ENCODE assay signal across 27 cellular contexts in the genomic region with DNA sequence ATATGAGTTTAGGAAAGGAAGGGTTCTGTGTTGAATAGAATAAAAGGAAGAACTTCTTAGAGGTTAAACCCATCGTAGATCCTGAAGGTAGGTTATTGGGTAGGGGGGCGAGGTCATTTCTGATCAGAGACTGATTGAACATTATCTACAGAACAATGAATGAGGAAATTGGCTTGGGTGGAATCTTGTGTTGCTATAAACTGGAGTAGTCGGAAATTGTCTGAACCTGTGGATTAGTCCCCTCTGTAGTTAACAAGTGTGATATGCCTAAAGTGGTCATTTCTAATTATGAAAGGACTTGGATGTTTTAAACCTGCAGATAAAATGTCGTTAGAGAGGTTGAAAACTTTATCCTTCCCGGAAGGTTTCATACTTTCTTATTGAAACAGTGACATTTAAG. TPM values are rescaled to one million over a fixed set of nuclear protein-coding genes. Genes with fewer than 3 reads are reported as not detected.
DNase-seq lines count a peak whose midpoint lies in the region; ATAC-seq and TF ChIP-seq lines count a peak whose summit lies in the region.
"Had no signal": no experiment of that assay in that cellular context is flagged by ENCODE, and none has a peak within 500 bp of the region (broad histone marks: within the 10 kb centered on the region; RNA-seq: fewer than 3 reads in every experiment).

No MANE protein-coding gene starts in this region.

- POLR2A ChIA-PET in CD8-positive, alpha-beta T cell (lab: Charles Lee) = no interaction called here

- no peaks in the 10 kb centered on the region for H3K9me3 Mint-ChIP-seq in CD8-positive, alpha-beta T cell
- H3K9me3 Mint-ChIP-seq in stimulated activated effector memory CD8-positive, alpha-beta T cell treated with anti-CD3 and anti-CD28 coated beads, Interleukin-12 subunit alpha, Interleukin-12 subunit beta, amount 100 ng/mL, for 72 hours = no peaks in the 10 kb centered on the region
- H3K9me3 Mint-ChIP-seq: CD14-positive monocyte had no signal

- no peak for DNase-seq in CD8-positive, alpha-beta T cell
- DNase-seq in T-helper 17 cell = no peak
- no peak for DNase-seq in left lobe of liver (ENCODE audit: low spot score)
- no peak for DNase-seq in stimulated activated effector memory CD8-positive, alpha-beta T cell treated with anti-CD3 and anti-CD28 coated beads, Interleukin-12 subunit alpha, Interleukin-12 subunit beta, amount 100 ng/mL, for 72 hours (ENCODE audit: low spot score in 2 of 2)
- no peak for DNase-seq in DMS 273 treated with DMSO at 0.1 percent for 48 hours (lab: John Stamatoyannopoulos, UW)
- no peak for DNase-seq in KBM-7
- DNase-seq in left colon = no peak
- DNase-seq: COR-L47, DMS79 treated with DMSO at 0.1 percent for 48 hours, GF-D8, GM23248, H7, Karpas-422, NCI-H1092, NCI-H1417 treated with DMSO at 0.1 percent for 48 hours, NCI-H1694 treated with DMSO at 0.1 percent for 48 hours, NCI-H2081 treated with DMSO at 0.1 percent for 48 hours, NCI-H2171, NCI-H226, NCI-H510A, NCI-H69, OCI-M1, Peyer's patch, SHP77 treated with DMSO at 0.1 percent for 48 hours had no signal

- H3K4me3 Mint-ChIP-seq in CD8-positive, alpha-beta T cell = no peak overlapping the region
- peak overlapping the region; percentile 73 for H3K4me3 Mint-ChIP-seq in T-helper 17 cell
- peak overlapping the region; percentile 36 for H3K4me3 Mint-ChIP-seq in stimulated activated effector memory CD8-positive, alpha-beta T cell treated with anti-CD3 and anti-CD28 coated beads, Interleukin-12 subunit alpha, Interleukin-12 subunit beta, amount 100 ng/mL, for 72 hours
- H3K4me3 Mint-ChIP-seq: B cell, CD14-positive monocyte had no signal

- no peak overlapping the region for H3K27ac ChIP-seq in CD8-positive, alpha-beta T cell (ENCODE audit: low read depth, low read length)
- H3K27ac ChIP-seq: GM23248, HL-60, Peyer's patch had no signal

- peaks cover 30% of the 10 kb centered on the region for H3K4me1 ChIP-seq in CD8-positive, alpha-beta T cell (ENCODE audit: insufficient read depth, low read length)

- peaks cover 29% of the 10 kb centered on the region for H3K36me3 Mint-ChIP-seq in CD8-positive, alpha-beta T cell
- peaks cover 6% of the 10 kb centered on the region for H3K36me3 Mint-ChIP-seq in T-helper 17 cell (ENCODE audit: low read depth)
- peaks cover 18% of the 10 kb centered on the region for H3K36me3 Mint-ChIP-seq in stimulated activated effector memory CD8-positive, alpha-beta T cell treated with anti-CD3 and anti-CD28 coated beads, Interleukin-12 subunit alpha, Interleukin-12 subunit beta, amount 100 ng/mL, for 72 hours

- H3K27me3 ChIP-seq in CD8-positive, alpha-beta T cell (ENCODE audit: insufficient read depth, low read length) = no peaks in the 10 kb centered on the region
- H3K27me3 ChIP-seq: Peyer's patch had no signal

- no peak for TF ChIP-seq CTCF in CD8-positive, alpha-beta T cell (IDR thresholded peaks at IDR 0.05)

- ATAC-seq in CD8-positive, alpha-beta T cell = no peak
- ATAC-seq in T-helper 17 cell (no peak), left lobe of liver (peak; percentile 29), left colon (no peak)
- no peak for ATAC-seq in stimulated activated effector memory CD8-positive, alpha-beta T cell treated with anti-CD3 and anti-CD28 coated beads, Interleukin-12 subunit alpha, Interleukin-12 subunit beta, amount 100 ng/mL, for 72 hours

- H3K9me3 ChIP-seq in CD8-positive, alpha-beta T cell (ENCODE audit: low read length) = no peaks in the 10 kb centered on the region
- H3K9me3 ChIP-seq in T-helper 17 cell (ENCODE audit: control insufficient read depth, low read length, poor library complexity, severe bottlenecking) = no peaks in the 10 kb centered on the region
- H3K9me3 ChIP-seq: Peyer's patch had no signal

- peak overlapping the region; percentile 4 for H3K27ac Mint-ChIP-seq in CD8-positive, alpha-beta T cell
- peak overlapping the region; percentile 37 for H3K27ac Mint-ChIP-seq in T-helper 17 cell
- H3K27ac Mint-ChIP-seq in stimulated activated effector memory CD8-positive, alpha-beta T cell treated with anti-CD3 and anti-CD28 coated beads, Interleukin-12 subunit alpha, Interleukin-12 subunit beta, amount 100 ng/mL, for 72 hours = peak overlapping the region; percentile 61
- H3K27ac Mint-ChIP-seq: B cell, CD14-positive monocyte had no signal

- intact Hi-C loops in CD8-positive, alpha-beta T cell (cut with DNase I, micrococcal nuclease) = loop anchor here in 1 of 2 experiments (1.0 to 2.0 kb wide), 2 partner anchors 17 to 18 kb away; no protein-coding TSS in a partner anchor
- intact Hi-C loops in left colon (cut with DNase I, micrococcal nuclease) = no loop called here

- in situ Hi-C loops in KBM-7 (cut with MboI; ENCODE audit: low pct_unique_long_range_greater_than_20kb, low sequenced_read_pairs) = no loop called here

- H3K4me3 ChIP-seq in CD8-positive, alpha-beta T cell (ENCODE audit: low read depth, low read length) = no peak overlapping the region
- H3K4me3 ChIP-seq: GM23248, Peyer's patch had no signal

- no peaks in the 10 kb centered on the region for H3K36me3 ChIP-seq in CD8-positive, alpha-beta T cell (ENCODE audit: insufficient read depth, low read length)
- H3K36me3 ChIP-seq: Peyer's patch had no signal

- CTCF ChIA-PET in CD8-positive, alpha-beta T cell (lab: Charles Lee) = no interaction called here

- H3K27me3 Mint-ChIP-seq in CD8-positive, alpha-beta T cell (ENCODE audit: low read depth) = no peaks in the 10 kb centered on the region
- H3K27me3 Mint-ChIP-seq in T-helper 17 cell = no peaks in the 10 kb centered on the region
- H3K27me3 Mint-ChIP-seq: B cell had no signal

- peaks cover 62% of the 10 kb centered on the region for H3K4me1 Mint-ChIP-seq in CD8-positive, alpha-beta T cell (ENCODE audit: low read depth)
- peaks cover 39% of the 10 kb centered on the region for H3K4me1 Mint-ChIP-seq in T-helper 17 cell
- peaks cover 37% of the 10 kb centered on the region for H3K4me1 Mint-ChIP-seq in stimulated activated effector memory CD8-positive, alpha-beta T cell treated with anti-CD3 and anti-CD28 coated beads, Interleukin-12 subunit alpha, Interleukin-12 subunit beta, amount 100 ng/mL, for 72 hours

RNA-seq across cellular contexts. Expression of a gene that starts 42.1 kb away (rescaled TPM):
- 100 to 1,000 TPM; 224 to 240 TPM for total RNA-seq in CD8-positive, alpha-beta T cell
- total RNA-seq in T-helper 17 cell = 100 to 1,000 TPM; 292 to 348 TPM
- total RNA-seq in left lobe of liver = 30.4 TPM
- total RNA-seq in left colon = 10 to 100 TPM; 68.2 to 76.5 TPM

Comparison
In these comparisons a context has a peak if more than half of its experiments do, and no peak if none do; other contexts are left out.
1. H3K27ac Mint-ChIP-seq: peak in every context shown above with its lines; median percentile 61 in stimulated activated effector memory CD8-positive, alpha-beta T cell treated with anti-CD3 and anti-CD28 coated beads, Interleukin-12 subunit alpha, Interleukin-12 subunit beta, amount 100 ng/mL, for 72 hours; 37 in T-helper 17 cell; 4 in CD8-positive, alpha-beta T cell.